Comparison of ENCODE assay signal across 13 cellular contexts in genomic region chr15:58357529-58358476, GRCh38.
DNase-seq lines count a peak whose midpoint lies in the region; ATAC-seq lines count a peak whose summit lies in the region.
"Had no signal": no experiment of that assay in that cellular context is flagged by ENCODE, and none has a peak within 500 bp of the region (broad histone marks: within the 10 kb centered on the region; RNA-seq: fewer than 3 reads in every experiment).

No MANE protein-coding gene starts in this region.

- peak overlapping the region; percentile 78 for H3K27ac Mint-ChIP-seq in activated CD8-positive, alpha-beta T cell treated with anti-CD3 and anti-CD28 coated beads, Interleukin-2, amount 10 ng/mL, durations not matched to agents 7 days and 5 days

- no peak overlapping the region for H3K4me3 Mint-ChIP-seq in activated CD8-positive, alpha-beta T cell treated with anti-CD3 and anti-CD28 coated beads, Interleukin-2, amount 10 ng/mL, durations not matched to agents 7 days and 5 days

- H3K4me1 ChIP-seq in HUES6 (ENCODE audit: control insufficient read depth, insufficient read depth, low read length): peaks cover 19% of the 10 kb centered on the region
- peaks cover 17% of the 10 kb centered on the region for H3K4me1 ChIP-seq in effector memory CD4-positive, alpha-beta T cell (ENCODE audit: control insufficient read depth, insufficient read depth, low read length, poor library complexity, severe bottlenecking)
- H3K4me1 ChIP-seq: ascending aorta, pancreas, uterus had no signal

- peak overlapping the region; percentile 21; the same call in 1 of the 2 replicates for H3K27ac ChIP-seq in HUES6 (ENCODE audit: low read depth, low read length)
- H3K27ac ChIP-seq in effector memory CD4-positive, alpha-beta T cell (ENCODE audit: insufficient read depth, low read length, poor library complexity, severe bottlenecking): peak overlapping the region; percentile 14
- H3K27ac ChIP-seq: ascending aorta, pancreas, uterus had no signal

- no peak overlapping the region for H3K9ac ChIP-seq in HUES6 (ENCODE audit: low read length)

- no peaks in the 10 kb centered on the region for H3K27me3 ChIP-seq in HUES6 (ENCODE audit: control insufficient read depth, insufficient read depth, low read length)
- no peaks in the 10 kb centered on the region for H3K27me3 ChIP-seq in effector memory CD4-positive, alpha-beta T cell (replicated peaks; ENCODE audit: control insufficient read depth, insufficient read depth, low read length, poor library complexity, severe bottlenecking)
- H3K27me3 ChIP-seq: ascending aorta, pancreas, uterus had no signal

- no peak overlapping the region for H3K4me3 ChIP-seq in HUES6 (ENCODE audit: low read depth, low read length)
- H3K4me3 ChIP-seq in effector memory CD4-positive, alpha-beta T cell (ENCODE audit: insufficient read depth, low read depth, low read length, poor library complexity, severe bottlenecking): no peak overlapping the region
- H3K4me3 ChIP-seq: ascending aorta, pancreas, uterus had no signal

- peak; percentile 53 for DNase-seq in activated CD8-positive, alpha-beta T cell treated with anti-CD3 and anti-CD28 coated beads, Interleukin-2, amount 10 ng/mL, durations not matched to agents 7 days and 5 days
- DNase-seq in effector memory CD4-positive, alpha-beta T cell: peak in 1 of 3 donors; percentile 1
- DNase-seq in stimulated activated CD4-positive, alpha-beta T cell treated with anti-CD3 and anti-CD28 coated beads, Interleukin-2, amount 100 ng/mL, for 24 hours: peak; percentile 37 to 39
- no peak for DNase-seq in glomerular visceral epithelial cell (ENCODE audit: extremely low spot score)
- DNase-seq: kidney glomerular epithelial cell, NCI-H2029 treated with DMSO at 0.1 percent for 48 hours, pancreas, uterus had no signal

- POLR2A ChIA-PET in activated CD8-positive, alpha-beta T cell treated with anti-CD3 and anti-CD28 coated beads, Interleukin-2, amount 10 ng/mL, durations not matched to agents 7 days and 5 days (lab: Charles Lee): interaction anchor here (1.1 to 1.2 kb wide), 2 partner anchors 53 to 119 kb away, joined by 3 read pairs; no protein-coding TSS in a partner anchor

- H3K4me1 Mint-ChIP-seq in activated CD8-positive, alpha-beta T cell treated with anti-CD3 and anti-CD28 coated beads, Interleukin-2, amount 10 ng/mL, durations not matched to agents 7 days and 5 days (ENCODE audit: low read depth): peaks cover 33% of the 10 kb centered on the region

- H3K9me3 ChIP-seq in HUES6 (ENCODE audit: control insufficient read depth, insufficient read depth, low read depth, low read length): no peaks in the 10 kb centered on the region
- no peaks in the 10 kb centered on the region for H3K9me3 ChIP-seq in effector memory CD4-positive, alpha-beta T cell (ENCODE audit: control insufficient read depth, low read length)
- H3K9me3 ChIP-seq: ascending aorta, pancreas, uterus had no signal

- ATAC-seq in activated CD8-positive, alpha-beta T cell treated with anti-CD3 and anti-CD28 coated beads, Interleukin-2, amount 10 ng/mL, durations not matched to agents 7 days and 5 days: peak; percentile 84
- ATAC-seq in GM19455 (IDR thresholded peaks at IDR 0.05; ENCODE audit: unreplicated experiment) (no peak), HG03442 (IDR thresholded peaks at IDR 0.05; ENCODE audit: unreplicated experiment) (no peak)
- ATAC-seq: esophagus mucosa had no signal

- CTCF ChIA-PET in activated CD8-positive, alpha-beta T cell treated with anti-CD3 and anti-CD28 coated beads, Interleukin-2, amount 10 ng/mL, durations not matched to agents 7 days and 5 days (lab: Charles Lee): interaction anchor here (0.7 to 1.9 kb wide), 5 partner anchors 11 to 160 kb away, joined by 3 to 6 read pairs (median 5); no protein-coding TSS in a partner anchor

- peaks cover 2% of the 10 kb centered on the region for H3K27me3 Mint-ChIP-seq in activated CD8-positive, alpha-beta T cell treated with anti-CD3 and anti-CD28 coated beads, Interleukin-2, amount 10 ng/mL, durations not matched to agents 7 days and 5 days (ENCODE audit: low read depth)

- H3K9me3 Mint-ChIP-seq in activated CD8-positive, alpha-beta T cell treated with anti-CD3 and anti-CD28 coated beads, Interleukin-2, amount 10 ng/mL, durations not matched to agents 7 days and 5 days (ENCODE audit: insufficient read depth): no peaks in the 10 kb centered on the region

- H3K36me3 Mint-ChIP-seq in activated CD8-positive, alpha-beta T cell treated with anti-CD3 and anti-CD28 coated beads, Interleukin-2, amount 10 ng/mL, durations not matched to agents 7 days and 5 days (ENCODE audit: low read depth): no peaks in the 10 kb centered on the region

- no peaks in the 10 kb centered on the region for H3K36me3 ChIP-seq in HUES6 (ENCODE audit: control insufficient read depth, insufficient read depth, low read length)
- H3K36me3 ChIP-seq in effector memory CD4-positive, alpha-beta T cell (ENCODE audit: control insufficient read depth, insufficient read depth, low read length): no peaks in the 10 kb centered on the region
- H3K36me3 ChIP-seq: ascending aorta, pancreas, uterus had no signal
